1 cellular context compared by ENCODE assay signal in the genomic region with DNA sequence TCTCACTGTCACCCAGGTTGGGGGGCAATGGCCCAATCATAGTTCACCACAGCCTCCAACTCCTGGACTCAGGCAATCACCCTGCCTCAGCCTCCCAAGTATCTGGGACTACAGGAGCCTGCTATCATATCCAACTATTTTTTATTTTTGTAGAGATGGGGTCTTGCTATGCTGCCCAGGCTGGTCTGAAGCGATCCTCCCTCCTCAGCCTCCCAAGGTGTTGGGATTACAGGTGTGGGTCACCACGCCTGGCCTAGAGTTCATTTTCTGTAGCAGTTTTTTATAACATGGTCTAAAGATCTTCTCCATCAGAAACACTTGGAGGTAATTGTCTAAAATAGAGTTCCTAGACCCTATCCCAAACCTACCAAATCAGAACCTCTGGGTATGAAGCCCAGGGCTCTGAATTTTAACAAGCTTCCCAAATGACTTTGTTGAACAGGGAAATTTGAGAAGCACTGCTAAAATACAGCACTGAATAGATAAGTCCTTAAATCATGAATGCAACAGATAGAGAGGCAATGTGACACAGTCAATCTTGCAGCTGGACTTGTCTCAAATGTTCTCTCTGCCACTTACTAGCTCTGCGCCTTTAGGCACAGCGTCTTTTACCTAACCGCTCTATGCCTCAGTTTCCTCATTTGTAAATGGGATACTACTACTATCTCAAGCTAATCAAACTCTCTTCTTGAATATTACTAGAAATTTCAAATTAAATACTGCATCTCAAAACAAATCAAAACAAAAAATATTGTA.
A peak's percentile ranks its signal among the peaks of the same experiment; 100 is the strongest.
TF ChIP-seq lines count a peak whose summit lies in the region.

No MANE protein-coding gene starts in this region.

TF ChIP-seq in WTC11, 78 proteins besides CTCF, POLR2A, EP300 and RAD21:
- TF ChIP-seq, protein P1, sequence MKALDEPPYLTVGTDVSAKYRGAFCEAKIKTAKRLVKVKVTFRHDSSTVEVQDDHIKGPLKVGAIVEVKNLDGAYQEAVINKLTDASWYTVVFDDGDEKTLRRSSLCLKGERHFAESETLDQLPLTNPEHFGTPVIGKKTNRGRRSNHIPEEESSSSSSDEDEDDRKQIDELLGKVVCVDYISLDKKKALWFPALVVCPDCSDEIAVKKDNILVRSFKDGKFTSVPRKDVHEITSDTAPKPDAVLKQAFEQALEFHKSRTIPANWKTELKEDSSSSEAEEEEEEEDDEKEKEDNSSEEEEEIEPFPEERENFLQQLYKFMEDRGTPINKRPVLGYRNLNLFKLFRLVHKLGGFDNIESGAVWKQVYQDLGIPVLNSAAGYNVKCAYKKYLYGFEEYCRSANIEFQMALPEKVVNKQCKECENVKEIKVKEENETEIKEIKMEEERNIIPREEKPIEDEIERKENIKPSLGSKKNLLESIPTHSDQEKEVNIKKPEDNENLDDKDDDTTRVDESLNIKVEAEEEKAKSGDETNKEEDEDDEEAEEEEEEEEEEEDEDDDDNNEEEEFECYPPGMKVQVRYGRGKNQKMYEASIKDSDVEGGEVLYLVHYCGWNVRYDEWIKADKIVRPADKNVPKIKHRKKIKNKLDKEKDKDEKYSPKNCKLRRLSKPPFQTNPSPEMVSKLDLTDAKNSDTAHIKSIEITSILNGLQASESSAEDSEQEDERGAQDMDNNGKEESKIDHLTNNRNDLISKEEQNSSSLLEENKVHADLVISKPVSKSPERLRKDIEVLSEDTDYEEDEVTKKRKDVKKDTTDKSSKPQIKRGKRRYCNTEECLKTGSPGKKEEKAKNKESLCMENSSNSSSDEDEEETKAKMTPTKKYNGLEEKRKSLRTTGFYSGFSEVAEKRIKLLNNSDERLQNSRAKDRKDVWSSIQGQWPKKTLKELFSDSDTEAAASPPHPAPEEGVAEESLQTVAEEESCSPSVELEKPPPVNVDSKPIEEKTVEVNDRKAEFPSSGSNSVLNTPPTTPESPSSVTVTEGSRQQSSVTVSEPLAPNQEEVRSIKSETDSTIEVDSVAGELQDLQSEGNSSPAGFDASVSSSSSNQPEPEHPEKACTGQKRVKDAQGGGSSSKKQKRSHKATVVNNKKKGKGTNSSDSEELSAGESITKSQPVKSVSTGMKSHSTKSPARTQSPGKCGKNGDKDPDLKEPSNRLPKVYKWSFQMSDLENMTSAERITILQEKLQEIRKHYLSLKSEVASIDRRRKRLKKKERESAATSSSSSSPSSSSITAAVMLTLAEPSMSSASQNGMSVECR (CRISPR knock-in tag; IDR thresholded peaks at IDR 0.05; ENCODE audit: borderline replicate concordance), result no peak
- TF ChIP-seq ZNF396 (CRISPR knock-in tag; IDR thresholded peaks at IDR 0.05; ENCODE audit: borderline replicate concordance), result no peak
- peak; percentile 73; the same call in 1 of the 2 replicates for TF ChIP-seq ZNF121 (CRISPR knock-in tag; IDR thresholded peaks at IDR 0.05)
